12 cellular contexts compared by ENCODE assay signal in genomic region chr13:95050800-95051620, GRCh38.
A peak's percentile ranks its signal among the peaks of the same experiment; 100 is the strongest.
DNase-seq lines count a peak whose midpoint lies in the region; ATAC-seq and TF ChIP-seq lines count a peak whose summit lies in the region.
"Had no signal": no experiment of that assay in that cellular context is flagged by ENCODE, and none has a peak within 500 bp of the region (broad histone marks: within the 10 kb centered on the region; RNA-seq: fewer than 3 reads in every experiment).

No MANE protein-coding gene starts in this region.

- H3K4me3 Mint-ChIP-seq in T-helper 17 cell, result no peak overlapping the region
- H3K4me3 Mint-ChIP-seq in stimulated activated naive B cell treated with anti-CD40 and anti-IgM and Interleukin-4, amounts not matched to agents 10 μg/mL and 1 μg/mL and 100 μg/mL, for 72 hours, result no peak overlapping the region

- DNase-seq in GM13977 (ENCODE audit: low spot score) (peak; percentile 39), T-helper 17 cell (no peak), HCEC 1CT (no peak), SIG-M5 treated with dmso at 0.1 percent for 504 hours (lab: John Stamatoyannopoulos, UW; ENCODE audit: unreplicated experiment) (no peak), DMS 273 treated with DMSO at 0.1 percent for 48 hours (lab: John Stamatoyannopoulos, UW) (no peak)
- no peak for DNase-seq in stimulated activated naive B cell treated with anti-CD40 and anti-IgM and Interleukin-4, amounts not matched to agents 10 μg/mL and 1 μg/mL and 100 μg/mL, for 72 hours
- DNase-seq: amniotic stem cell, lower lobe of right lung, testis had no signal

- no peaks in the 10 kb centered on the region for H3K27me3 Mint-ChIP-seq in T-helper 17 cell
- H3K27me3 Mint-ChIP-seq in stimulated activated naive B cell treated with anti-CD40 and anti-IgM and Interleukin-4, amounts not matched to agents 10 μg/mL and 1 μg/mL and 100 μg/mL, for 72 hours, result no peaks in the 10 kb centered on the region

- in situ Hi-C loops in GM13977 (cut with MboI; ENCODE audit: low pct_unique_long_range_greater_than_20kb, low sequenced_read_pairs, unreplicated experiment), result no loop called here

- peaks cover 3% of the 10 kb centered on the region for H3K4me1 Mint-ChIP-seq in T-helper 17 cell
- H3K4me1 Mint-ChIP-seq in stimulated activated naive B cell treated with anti-CD40 and anti-IgM and Interleukin-4, amounts not matched to agents 10 μg/mL and 1 μg/mL and 100 μg/mL, for 72 hours, result peaks cover 0 to 1% of the 10 kb centered on the region in 2 donors

- no peak for TF ChIP-seq CTCF in GM13977 (IDR thresholded peaks at IDR 0.05; ENCODE audit: extremely low read depth, insufficient read depth, missing control alignments)

- H3K27ac Mint-ChIP-seq in T-helper 17 cell, result peak overlapping the region; percentile 16
- no peak overlapping the region for H3K27ac Mint-ChIP-seq in stimulated activated naive B cell treated with anti-CD40 and anti-IgM and Interleukin-4, amounts not matched to agents 10 μg/mL and 1 μg/mL and 100 μg/mL, for 72 hours

- no peaks in the 10 kb centered on the region for H3K9me3 ChIP-seq in T-helper 17 cell (ENCODE audit: control insufficient read depth, low read length, poor library complexity, severe bottlenecking)
- H3K9me3 ChIP-seq: BLaER1 treated with 17β-estradiol and CSF1 and Interleukin-3, amounts not matched to agents 10 nM and 100 nM; lower lobe of right lung; testis had no signal

- H3K36me3 Mint-ChIP-seq in T-helper 17 cell (ENCODE audit: low read depth), result peaks cover 2% of the 10 kb centered on the region
- H3K36me3 Mint-ChIP-seq in stimulated activated naive B cell treated with anti-CD40 and anti-IgM and Interleukin-4, amounts not matched to agents 10 μg/mL and 1 μg/mL and 100 μg/mL, for 72 hours, result peaks cover 0 to 7% of the 10 kb centered on the region in 2 donors

- ATAC-seq in GM18868 (IDR thresholded peaks at IDR 0.05; ENCODE audit: unreplicated experiment), result peak; percentile 77
- ATAC-seq in HG02610 (IDR thresholded peaks at IDR 0.05; ENCODE audit: unreplicated experiment), result peak; percentile 70
- no peak for ATAC-seq in T-helper 17 cell
- ATAC-seq in stimulated activated naive B cell treated with anti-CD40 and anti-IgM and Interleukin-4, amounts not matched to agents 10 μg/mL and 1 μg/mL and 100 μg/mL, for 72 hours (replicated peaks), result no peak
- ATAC-seq: lower lobe of right lung had no signal

- H3K9me3 Mint-ChIP-seq in stimulated activated naive B cell treated with anti-CD40 and anti-IgM and Interleukin-4, amounts not matched to agents 10 μg/mL and 1 μg/mL and 100 μg/mL, for 72 hours, result no peaks in the 10 kb centered on the region

Comparison
In these comparisons a context has a peak if more than half of its experiments do, and no peak if none do; other contexts are left out.
1. ATAC-seq: peak in GM18868 (single experiment) and HG02610 (single experiment); none in T-helper 17 cell (single experiment) and stimulated activated naive B cell treated with anti-CD40 and anti-IgM and Interleukin-4, amounts not matched to agents 10 μg/mL and 1 μg/mL and 100 μg/mL, for 72 hours (0 of 2).